14 cellular contexts compared by ENCODE assay signal in the genomic region with DNA sequence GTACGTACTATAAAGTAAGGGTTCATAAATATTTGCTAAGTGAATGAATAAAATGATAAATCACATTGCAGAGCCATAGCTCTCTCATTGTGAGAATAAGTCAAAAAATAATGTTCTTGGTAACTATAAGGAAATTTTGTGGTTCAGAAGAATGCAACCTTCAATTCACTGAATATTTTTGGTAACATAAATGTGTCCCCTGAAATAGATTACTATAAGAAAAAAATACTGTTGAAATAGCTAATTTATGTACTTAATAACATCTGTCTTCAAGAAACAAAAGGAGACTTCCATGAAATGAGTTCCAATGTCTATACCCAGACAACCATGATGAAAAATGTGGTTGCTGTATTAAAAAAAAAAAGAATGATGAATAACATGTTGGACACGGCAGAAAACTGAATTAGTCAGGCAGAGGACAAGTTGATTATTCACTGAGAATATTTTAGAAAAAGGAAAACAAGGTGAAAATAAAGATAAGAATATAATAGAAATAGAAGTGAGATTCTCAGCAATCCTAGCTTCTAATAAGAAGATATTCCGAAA.
"Had no signal": no experiment of that assay in that cellular context is flagged by ENCODE, and none has a peak within 500 bp of the region (broad histone marks: within the 10 kb centered on the region; RNA-seq: fewer than 3 reads in every experiment).

No MANE protein-coding gene starts in this region.

- H3K9me3 ChIP-seq: prostate gland, right lobe of liver, suprapubic skin, upper lobe of left lung had no signal

- H3K27me3 ChIP-seq: right lobe of liver, suprapubic skin, upper lobe of left lung had no signal

- DNase-seq: activated B cell treated with CpG ODN at 0.5 μM for 24 hours; activated naive CD4-positive, alpha-beta T cell treated with anti-CD3 and anti-CD28 coated beads, Interleukin-2, amount 50 U/mL, for 16 hours; cerebellar nuclear complex; dermis blood vessel endothelial cell; erythroblast; glutamatergic neuron; left colon; right lobe of liver; stimulated activated naive CD4-positive, alpha-beta T cell treated with Interleukin-2 at 50 U/mL for 16 hours; upper lobe of left lung had no signal

- H3K27ac Mint-ChIP-seq: activated B cell treated with CpG ODN at 0.5 μM for 24 hours; natural killer cell treated with Interleukin-12 subunit alpha and Interleukin-12 subunit beta and Interleukin-15 and Interleukin-18, amount 100 ng/mL, for 72 hours; T-helper 1 cell treated with Interleukin-12 subunit alpha and Interleukin-12 subunit beta and Interleukin-4 antibody, amounts not matched to agents 30 μg/mL and 1 μg/mL, for 36 hours had no signal

- H3K27ac ChIP-seq: prostate gland, right lobe of liver, suprapubic skin, upper lobe of left lung had no signal

- H3K36me3 ChIP-seq: prostate gland, right lobe of liver, suprapubic skin, upper lobe of left lung had no signal

- H3K36me3 Mint-ChIP-seq: natural killer cell treated with Interleukin-12 subunit alpha and Interleukin-12 subunit beta and Interleukin-15 and Interleukin-18, amount 100 ng/mL, for 72 hours had no signal

- H3K4me3 ChIP-seq: prostate gland, right lobe of liver, suprapubic skin, upper lobe of left lung had no signal

- H3K4me3 Mint-ChIP-seq: activated B cell treated with CpG ODN at 0.5 μM for 24 hours; natural killer cell treated with Interleukin-12 subunit alpha and Interleukin-12 subunit beta and Interleukin-15 and Interleukin-18, amount 100 ng/mL, for 72 hours; T-helper 1 cell treated with Interleukin-12 subunit alpha and Interleukin-12 subunit beta and Interleukin-4 antibody, amounts not matched to agents 30 μg/mL and 1 μg/mL, for 36 hours had no signal

- H3K9me3 Mint-ChIP-seq: natural killer cell treated with Interleukin-12 subunit alpha and Interleukin-12 subunit beta and Interleukin-15 and Interleukin-18, amount 100 ng/mL, for 72 hours; T-helper 1 cell treated with Interleukin-12 subunit alpha and Interleukin-12 subunit beta and Interleukin-4 antibody, amounts not matched to agents 30 μg/mL and 1 μg/mL, for 36 hours had no signal

- H3K4me1 ChIP-seq: prostate gland, right lobe of liver, suprapubic skin, upper lobe of left lung had no signal

- H3K4me1 Mint-ChIP-seq: activated B cell treated with CpG ODN at 0.5 μM for 24 hours had no signal
